8 cellular contexts compared by ENCODE assay signal in the genomic region with DNA sequence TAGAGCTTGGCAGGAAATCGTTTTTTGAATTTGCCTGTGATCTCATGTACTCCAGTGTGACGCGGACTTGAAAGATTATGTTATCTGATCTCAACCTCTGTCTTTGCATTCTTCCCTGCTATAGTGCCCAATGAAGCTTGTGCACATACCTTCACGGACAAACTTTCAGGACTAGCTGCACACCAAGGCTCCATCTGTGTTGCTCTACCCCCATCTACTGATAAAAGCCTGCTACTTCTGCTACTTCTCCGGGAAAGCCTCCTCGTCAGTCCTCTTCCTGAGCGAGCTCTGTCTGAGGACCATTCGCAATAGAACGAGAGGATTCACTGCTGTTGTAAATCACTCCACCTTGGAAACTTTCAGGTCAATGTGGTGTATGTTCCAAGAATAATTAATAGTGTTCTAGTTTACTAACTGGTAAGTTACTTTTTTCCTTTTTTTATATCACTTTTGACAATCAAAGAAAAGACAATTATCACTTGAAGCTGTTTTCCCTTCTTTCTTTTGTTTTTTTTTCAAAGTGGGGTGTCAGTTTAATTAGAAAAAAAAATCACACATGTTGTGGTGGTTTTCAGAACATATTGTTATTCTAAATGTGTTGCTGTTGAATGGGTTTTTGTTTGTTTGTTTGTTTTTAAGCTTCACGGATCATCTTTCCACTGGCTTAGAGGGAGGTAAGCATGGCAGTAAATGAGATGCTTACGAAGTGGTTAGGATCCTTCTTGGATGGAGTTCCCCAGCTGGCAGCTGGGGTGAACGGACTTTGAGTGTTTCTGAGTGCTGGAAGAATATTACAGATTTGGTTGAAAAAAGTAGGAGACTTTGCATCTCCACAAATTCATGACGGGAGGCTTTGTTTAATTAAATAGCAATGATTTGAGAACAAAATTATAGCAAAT.
DNase-seq lines count a peak whose midpoint lies in the region; ATAC-seq and TF ChIP-seq lines count a peak whose summit lies in the region.

No MANE protein-coding gene starts in this region.

- intact Hi-C loops in activated CD8-positive, alpha-beta T cell treated with anti-CD3 and anti-CD28 coated beads for 36 hours (cut with micrococcal nuclease) = loop anchor here (5.0 kb wide), 1 partner anchor 271 kb away; no protein-coding TSS in a partner anchor

- peaks cover 0 to 5% of the 10 kb centered on the region in 2 donors for H3K4me1 ChIP-seq in neuronal stem cell (ENCODE audit: control insufficient read depth in 2 of 2, insufficient read depth in 1 of 2, low read depth in 1 of 2, low read length in 2 of 2)

- DNase-seq in activated naive CD4-positive, alpha-beta T cell treated with anti-CD3 and anti-CD28 coated beads, Interleukin-2, amount 50 U/mL, for 72 hours (ENCODE audit: low spot score in 2 of 2) = peak in 1 of 2 donors; percentile 32
- no peak for DNase-seq in activated naive CD4-positive, alpha-beta T cell treated with Interleukin-2 at 50 U/mL for 16 hours
- DNase-seq in NCI-H524 (lab: John Stamatoyannopoulos, UW) (peak; percentile 67 to 86), fibroblast of the conjunctiva (ENCODE audit: low read depth) (peak; percentile 53), neuronal stem cell (ENCODE audit: low spot score) (peak; percentile 75)
- DNase-seq in activated CD8-positive, alpha-beta T cell treated with anti-CD3 and anti-CD28 coated beads for 36 hours = peak; percentile 31
- no peak for DNase-seq in activated CD4-positive, CD25-positive, alpha-beta regulatory T cell (lab: John Stamatoyannopoulos, UW)

- H2BK120ac ChIP-seq in neuronal stem cell (ENCODE audit: low read depth, low read length) = no peak overlapping the region

- H3K14ac ChIP-seq in neuronal stem cell (ENCODE audit: low read length) = no peak overlapping the region

- H3K27me3 Mint-ChIP-seq in activated CD8-positive, alpha-beta T cell treated with anti-CD3 and anti-CD28 coated beads for 36 hours = peaks cover 14% of the 10 kb centered on the region

- H3K23ac ChIP-seq in neuronal stem cell (ENCODE audit: low read depth, low read length, poor library complexity) = no peak overlapping the region

- no peak overlapping the region for H2BK5ac ChIP-seq in neuronal stem cell (ENCODE audit: low read length)

- H3K4me3 Mint-ChIP-seq in activated CD8-positive, alpha-beta T cell treated with anti-CD3 and anti-CD28 coated beads for 36 hours = no peak overlapping the region

- no peaks in the 10 kb centered on the region for H3K9me3 Mint-ChIP-seq in activated naive CD4-positive, alpha-beta T cell treated with anti-CD3 and anti-CD28 coated beads, Interleukin-2, amount 50 U/mL, for 72 hours
- H3K9me3 Mint-ChIP-seq in activated CD8-positive, alpha-beta T cell treated with anti-CD3 and anti-CD28 coated beads for 36 hours = no peaks in the 10 kb centered on the region

- no peaks in the 10 kb centered on the region for H3K27me3 ChIP-seq in neuronal stem cell (ENCODE audit: control insufficient read depth in 3 of 3, insufficient read depth in 3 of 3, low read depth in 1 of 3, low read length in 3 of 3)

- peaks cover 6% of the 10 kb centered on the region for H3K4me1 Mint-ChIP-seq in activated CD8-positive, alpha-beta T cell treated with anti-CD3 and anti-CD28 coated beads for 36 hours (ENCODE audit: low read depth)

- POLR2A ChIA-PET in activated CD8-positive, alpha-beta T cell treated with anti-CD3 and anti-CD28 coated beads for 36 hours (lab: Charles Lee) = no interaction called here

- peak; percentile 54 for TF ChIP-seq CTCF in activated CD8-positive, alpha-beta T cell treated with anti-CD3 and anti-CD28 coated beads for 36 hours (IDR thresholded peaks at IDR 0.05)

- no peak overlapping the region for H2AK5ac ChIP-seq in neuronal stem cell (ENCODE audit: low read depth, low read length)

- H3K9ac ChIP-seq in neuronal stem cell (ENCODE audit: low read depth, low read length, poor library complexity) = no peak overlapping the region

- no peaks in the 10 kb centered on the region for H3K36me3 Mint-ChIP-seq in activated naive CD4-positive, alpha-beta T cell treated with anti-CD3 and anti-CD28 coated beads, Interleukin-2, amount 50 U/mL, for 72 hours
- no peaks in the 10 kb centered on the region for H3K36me3 Mint-ChIP-seq in activated CD8-positive, alpha-beta T cell treated with anti-CD3 and anti-CD28 coated beads for 36 hours (ENCODE audit: low read depth)

- ATAC-seq in activated naive CD4-positive, alpha-beta T cell treated with anti-CD3 and anti-CD28 coated beads, Interleukin-2, amount 50 U/mL, for 72 hours = peak; percentile 65 to 95
- peak; percentile 86 for ATAC-seq in HG02885 (IDR thresholded peaks at IDR 0.05; ENCODE audit: poor library complexity, unreplicated experiment)
- peak; percentile 74 for ATAC-seq in activated CD8-positive, alpha-beta T cell treated with anti-CD3 and anti-CD28 coated beads for 36 hours

- no peak overlapping the region for H4K8ac ChIP-seq in neuronal stem cell (ENCODE audit: low read depth, low read length)

- no peak overlapping the region for H2BK15ac ChIP-seq in neuronal stem cell (ENCODE audit: low read length)

- no CpG with 5 or more reads among the region's 13 CpGs for WGBS in neuronal stem cell (ENCODE audit: extremely low coverage in 2 of 2, insufficient read length in 2 of 2, insufficient replicate concordance in 1 of 2), 2 donors

- no peak overlapping the region for H3K4me2 ChIP-seq in neuronal stem cell (ENCODE audit: insufficient read depth, low read length, poor library complexity, severe bottlenecking)

- H4K91ac ChIP-seq in neuronal stem cell (ENCODE audit: low read depth, low read length, poor library complexity) = no peak overlapping the region

- no peak overlapping the region for H3K4me3 ChIP-seq in neuronal stem cell (ENCODE audit: low read length in 2 of 2)

- H3K27ac Mint-ChIP-seq in activated naive CD4-positive, alpha-beta T cell treated with anti-CD3 and anti-CD28 coated beads, Interleukin-2, amount 50 U/mL, for 72 hours = no peak overlapping the region
- no peak overlapping the region for H3K27ac Mint-ChIP-seq in activated CD8-positive, alpha-beta T cell treated with anti-CD3 and anti-CD28 coated beads for 36 hours

- no peak overlapping the region for H3K27ac ChIP-seq in neuronal stem cell (replicated peaks; ENCODE audit: low read length)

- no peak overlapping the region for H3K4ac ChIP-seq in neuronal stem cell (ENCODE audit: low read length)

- H3K36me3 ChIP-seq in neuronal stem cell (replicated peaks in 1 of 2; ENCODE audit: control insufficient read depth in 2 of 2, insufficient read depth in 2 of 2, low read length in 2 of 2) = no peaks in the 10 kb centered on the region

- H3K18ac ChIP-seq in neuronal stem cell (ENCODE audit: low read length) = no peak overlapping the region

- H3K79me1 ChIP-seq in neuronal stem cell (ENCODE audit: low read depth, low read length) = no peaks in the 10 kb centered on the region

- no peaks in the 10 kb centered on the region for H3K9me3 ChIP-seq in neuronal stem cell (replicated peaks in 1 of 2; ENCODE audit: control insufficient read depth in 2 of 2, insufficient read depth in 1 of 2, low read depth in 1 of 2, low read length in 2 of 2)

- no peak overlapping the region for H2AFZ ChIP-seq in neuronal stem cell (ENCODE audit: low read length)

- CTCF ChIA-PET in activated CD8-positive, alpha-beta T cell treated with anti-CD3 and anti-CD28 coated beads for 36 hours (lab: Charles Lee) = interaction anchor here (0.8 to 2.1 kb wide), 8 partner anchors 18 to 302 kb away, joined by 3 to 17 read pairs (median 7); no protein-coding TSS in a partner anchor

- H2BK12ac ChIP-seq in neuronal stem cell (ENCODE audit: low read length) = no peak overlapping the region

Comparison
In these comparisons a context has a peak if more than half of its experiments do, and no peak if none do; other contexts are left out.
1. DNase-seq: peak in NCI-H524 (2 of 2), activated CD8-positive, alpha-beta T cell treated with anti-CD3 and anti-CD28 coated beads for 36 hours (single experiment), fibroblast of the conjunctiva (single experiment) and neuronal stem cell (single experiment); none in activated naive CD4-positive, alpha-beta T cell treated with Interleukin-2 at 50 U/mL for 16 hours (single experiment) and activated CD4-positive, CD25-positive, alpha-beta regulatory T cell (0 of 4).
2. Peak in every context shown above with its lines, with median percentiles within 50 percentile points of each other: ATAC-seq.